Comparison of ENCODE assay signal across 1 cellular context in genomic region chr7:54546986-54547314, GRCh38.
TF ChIP-seq lines count a peak whose summit lies in the region.

No MANE protein-coding gene starts in this region.

TF ChIP-seq in WTC11, 78 proteins besides CTCF, POLR2A, EP300 and RAD21 (continued from another document):
- 0 out of 2 replicates have a peak, but pooled peaks have one; percentile 48 for TF ChIP-seq ARID4B (CRISPR knock-in tag; IDR thresholded peaks at IDR 0.05; ENCODE audit: borderline replicate concordance)
- peak; percentile 58 for TF ChIP-seq MAX (CRISPR knock-in tag; IDR thresholded peaks at IDR 0.05)
- no peak for TF ChIP-seq KAT7 (CRISPR knock-in tag; IDR thresholded peaks at IDR 0.05; ENCODE audit: borderline replicate concordance)
- TF ChIP-seq ZNF121 (CRISPR knock-in tag; IDR thresholded peaks at IDR 0.05): 0 out of 2 replicates have a peak, but pooled peaks have one; percentile 25
- no peak for TF ChIP-seq ESRRA (CRISPR knock-in tag; IDR thresholded peaks at IDR 0.05; ENCODE audit: borderline replicate concordance)
